Comparison of ENCODE assay signal across 20 cellular contexts in genomic region chr5:3661755-3662296, GRCh38.
"Had no signal": no experiment of that assay in that cellular context is flagged by ENCODE, and none has a peak within 500 bp of the region (broad histone marks: within the 10 kb centered on the region; RNA-seq: fewer than 3 reads in every experiment).

No MANE protein-coding gene starts in this region.

- H3K4me1 ChIP-seq: prostate gland, right atrium auricular region, stomach, testis had no signal

- H3K4me3 ChIP-seq: prostate gland, right atrium auricular region, stomach, testis had no signal

- H3K27ac ChIP-seq: epithelial cell of prostate, prostate gland, right atrium auricular region, stomach, testis had no signal

- H3K36me3 ChIP-seq: prostate gland, right atrium auricular region, stomach had no signal

- H3K4me1 Mint-ChIP-seq: activated CD4-positive, alpha-beta T cell treated with anti-CD3 and anti-CD28 coated beads for 36 hours; mesothelial cell of epicardium; nephron; WTC11 had no signal

- ATAC-seq: activated CD4-positive, alpha-beta T cell treated with anti-CD3 and anti-CD28 coated beads for 36 hours; WTC11 had no signal

- H3K9me3 Mint-ChIP-seq: type B pancreatic cell had no signal

- H3K9me3 ChIP-seq: prostate gland, right atrium auricular region, testis had no signal

- H3K27me3 Mint-ChIP-seq: activated CD4-positive, alpha-beta T cell treated with anti-CD3 and anti-CD28 coated beads for 36 hours had no signal

- H3K4me3 Mint-ChIP-seq: activated CD4-positive, alpha-beta T cell treated with anti-CD3 and anti-CD28 coated beads for 36 hours; activated naive CD8-positive, alpha-beta T cell; activated T-helper 1 cell treated with anti-CD3 and anti-CD28 coated beads, Interleukin-12 subunit alpha, Interleukin-12 subunit beta, Interleukin-2, Interleukin-4 antibody, amounts not matched to agents 30 ng/mL and 10 ng/mL and 1 ng/mL, durations not matched to agents 14 hours and 24 hours and 36 hours; mesothelial cell of epicardium; nephron; type B pancreatic cell; WTC11 had no signal

- DNase-seq: activated CD4-positive, alpha-beta T cell treated with anti-CD3 and anti-CD28 coated beads for 36 hours; activated CD4-positive, alpha-beta T cell treated with anti-CD3 and anti-CD28 coated beads, Interleukin-2, amount 50 U/mL, for 48 hours; activated gamma-delta T cell treated with Interleukin-2 at 50 U/mL for 16 hours; activated T-cell treated with anti-CD3 and anti-CD28 coated beads for 4 hours; dermis blood vessel endothelial cell; foreskin fibroblast; nucleus accumbens; stimulated activated CD4-positive, alpha-beta T cell treated with anti-CD3 and anti-CD28 coated beads, Interleukin-2, amount 100 ng/mL, for 48 hours; stomach; T-helper 2 cell; testis had no signal

- H3K36me3 Mint-ChIP-seq: activated naive CD8-positive, alpha-beta T cell; mesothelial cell of epicardium; type B pancreatic cell; WTC11 had no signal

- H3K27me3 ChIP-seq: right atrium auricular region, testis had no signal

- H3K27ac Mint-ChIP-seq: activated CD4-positive, alpha-beta T cell treated with anti-CD3 and anti-CD28 coated beads for 36 hours; activated naive CD8-positive, alpha-beta T cell; activated T-helper 1 cell treated with anti-CD3 and anti-CD28 coated beads, Interleukin-12 subunit alpha, Interleukin-12 subunit beta, Interleukin-2, Interleukin-4 antibody, amounts not matched to agents 30 ng/mL and 10 ng/mL and 1 ng/mL, durations not matched to agents 14 hours and 24 hours and 36 hours; mesothelial cell of epicardium; nephron; type B pancreatic cell; WTC11 had no signal
